9 cellular contexts compared by ENCODE assay signal in the genomic region with DNA sequence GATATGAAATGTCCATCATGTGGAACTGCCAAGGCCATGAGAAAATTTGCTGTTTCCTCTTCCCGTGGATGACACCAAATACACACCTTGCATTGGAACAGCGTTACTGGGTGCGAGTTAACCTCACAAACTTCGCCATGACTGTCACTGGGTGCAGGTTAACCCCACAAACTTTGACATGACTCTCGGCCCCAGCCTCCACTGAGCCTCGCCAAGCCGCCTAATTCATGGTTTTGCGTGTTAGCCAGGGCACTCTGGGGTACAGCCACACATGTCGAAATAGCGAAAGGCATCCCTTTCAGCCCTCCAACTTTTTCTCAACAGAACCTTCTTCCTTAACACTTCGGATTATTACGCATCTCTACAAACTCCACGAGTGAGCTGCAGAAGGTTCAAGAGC. TPM values are rescaled to one million over a fixed set of nuclear protein-coding genes. Genes with fewer than 3 reads are reported as not detected.
DNase-seq lines count a peak whose midpoint lies in the region; TF ChIP-seq lines count a peak whose summit lies in the region.
"Had no signal": no experiment of that assay in that cellular context is flagged by ENCODE, and none has a peak within 500 bp of the region (broad histone marks: within the 10 kb centered on the region; RNA-seq: fewer than 3 reads in every experiment).

No MANE protein-coding gene starts in this region.

- POLR2A ChIA-PET in OCI-LY7 (lab: Charles Lee) (interaction anchor here (0.6 kb wide), 1 partner anchor 234 kb away, joined by 3 read pairs; no protein-coding TSS in a partner anchor), Caco-2 (lab: Charles Lee) (no interaction called here)

- DNase-seq in OCI-LY7 (ENCODE audit: low spot score) (no peak), LoVo (ENCODE audit: low spot score) (no peak), Caco-2 (no peak), NCI-H2081 treated with DMSO at 0.1 percent for 48 hours (lab: John Stamatoyannopoulos, UW) (no peak)
- DNase-seq: hypothalamus, NCI-H524 had no signal

- H3K36me3 Mint-ChIP-seq in Caco-2 (ENCODE audit: insufficient read depth, unreplicated experiment) = peaks cover 10% of the 10 kb centered on the region

- H2AFZ ChIP-seq in OCI-LY7 (ENCODE audit: low read length) (no peak overlapping the region), parathyroid adenoma (no peak overlapping the region)

- H3K9me3 ChIP-seq in DOHH2 (ENCODE audit: control insufficient read depth, insufficient read depth, low read length) = no peaks in the 10 kb centered on the region
- no peaks in the 10 kb centered on the region for H3K9me3 ChIP-seq in OCI-LY7 (ENCODE audit: low read length)
- no peaks in the 10 kb centered on the region for H3K9me3 ChIP-seq in endocrine pancreas (ENCODE audit: control insufficient read depth, low read length)
- no peaks in the 10 kb centered on the region for H3K9me3 ChIP-seq in parathyroid adenoma (ENCODE audit: control insufficient read depth, low read length)
- H3K9me3 ChIP-seq in Caco-2 = no peaks in the 10 kb centered on the region

- no peaks in the 10 kb centered on the region for H4K20me1 ChIP-seq in DOHH2 (ENCODE audit: control insufficient read depth, insufficient read depth, low read depth, low read length)
- H4K20me1 ChIP-seq in OCI-LY7 (ENCODE audit: insufficient read depth, low read length) = peaks cover 5% of the 10 kb centered on the region; the same call in 1 of the 2 replicates

- intact Hi-C loops in OCI-LY7 (cut with micrococcal nuclease; ENCODE audit: unreplicated experiment) (loop anchor here (2.0 to 10.0 kb wide), 2 partner anchors 81 to 137 kb away; partner anchors contain the start of genes CEMP1, PDPK1 and SRRM2), Caco-2 (cut with micrococcal nuclease; ENCODE audit: unreplicated experiment) (no loop called here)

- H3K9me3 Mint-ChIP-seq in Caco-2 (ENCODE audit: unreplicated experiment) = no peaks in the 10 kb centered on the region

- H3K36me3 ChIP-seq in DOHH2 (ENCODE audit: control insufficient read depth, low read length) (no peaks in the 10 kb centered on the region), OCI-LY7 (ENCODE audit: insufficient read depth, low read length) (no peaks in the 10 kb centered on the region), endocrine pancreas (ENCODE audit: control insufficient read depth, insufficient read depth, low read length) (no peaks in the 10 kb centered on the region), parathyroid adenoma (ENCODE audit: control insufficient read depth, insufficient read depth, low read length) (no peaks in the 10 kb centered on the region), Caco-2 (ENCODE audit: control insufficient read depth, insufficient read depth, low read length) (no peaks in the 10 kb centered on the region)

- H3K27me3 ChIP-seq in DOHH2 (ENCODE audit: control insufficient read depth, low read length) = no peaks in the 10 kb centered on the region
- H3K27me3 ChIP-seq in endocrine pancreas (ENCODE audit: control insufficient read depth, insufficient read depth, low read length) = no peaks in the 10 kb centered on the region
- H3K27me3 ChIP-seq in parathyroid adenoma (ENCODE audit: control insufficient read depth, insufficient read depth, low read length) = no peaks in the 10 kb centered on the region
- H3K27me3 ChIP-seq in Caco-2 (replicated peaks; ENCODE audit: control insufficient read depth, insufficient read depth, low read length) = no peaks in the 10 kb centered on the region

- no TSS peak for BruUV-seq in OCI-LY7 (replicated peaks; lab: Mats Ljungman, UMichigan)
- no TSS peak for BruUV-seq in Caco-2 (replicated peaks; lab: Mats Ljungman, UMichigan)

- peaks cover 11% of the 10 kb centered on the region for H3K79me2 ChIP-seq in DOHH2 (ENCODE audit: control insufficient read depth, low read length)
- peaks cover 9% of the 10 kb centered on the region; the same call in 1 of the 2 replicates for H3K79me2 ChIP-seq in OCI-LY7 (ENCODE audit: insufficient read depth, low read depth, low read length)
- peaks cover 24% of the 10 kb centered on the region for H3K79me2 ChIP-seq in parathyroid adenoma

- peak overlapping the region; percentile 60 for H3K9ac ChIP-seq in endocrine pancreas (ENCODE audit: control insufficient read depth, insufficient read depth, low read length)
- H3K9ac ChIP-seq in parathyroid adenoma = no peak overlapping the region

- H3F3A ChIP-seq in DOHH2 (ENCODE audit: control insufficient read depth, insufficient read depth) = 0 out of 2 replicates have a peak, but pooled peaks cover 2% of the 10 kb centered on the region

- no peak overlapping the region for H3K27ac Mint-ChIP-seq in Caco-2 (ENCODE audit: unreplicated experiment)

- no peak overlapping the region for H3K4me3 Mint-ChIP-seq in Caco-2 (ENCODE audit: unreplicated experiment)

- H3K27ac ChIP-seq in DOHH2 (ENCODE audit: low read depth, low read length) (no peak overlapping the region), OCI-LY7 (ENCODE audit: low read depth, low read length, poor library complexity, severe bottlenecking) (no peak overlapping the region), parathyroid adenoma (no peak overlapping the region)

- H3K9me2 ChIP-seq in DOHH2 (replicated peaks; ENCODE audit: control insufficient read depth, low read length) = no peaks in the 10 kb centered on the region
- no peaks in the 10 kb centered on the region for H3K9me2 ChIP-seq in OCI-LY7 (ENCODE audit: insufficient read depth, low read length)

- H3K4me2 ChIP-seq in DOHH2 (ENCODE audit: low read length) (peak overlapping the region; percentile 69), OCI-LY7 (ENCODE audit: low read length) (peak overlapping the region; percentile 83), parathyroid adenoma (ENCODE audit: low read length) (peak overlapping the region; percentile 49)

- TF ChIP-seq CTCF in DOHH2 (IDR thresholded peaks at IDR 0.05; ENCODE audit: low read depth, low read length, poor library complexity, severe bottlenecking) (no peak), OCI-LY7 (conservative IDR thresholded peaks at IDR 0.05; ENCODE audit: low read length) (no peak), parathyroid adenoma (IDR thresholded peaks at IDR 0.05) (no peak), Caco-2 (IDR thresholded peaks at IDR 0.05; ENCODE audit: insufficient read depth in 1 of 2, low read depth in 1 of 2, low read length in 1 of 2, severe bottlenecking in 1 of 2, unreplicated experiment in 1 of 2) (no peak)

- H3K4me1 Mint-ChIP-seq in Caco-2 (ENCODE audit: low read depth, unreplicated experiment) = no peaks in the 10 kb centered on the region

- CTCF ChIA-PET in OCI-LY7 (lab: Charles Lee; ENCODE audit: unreplicated experiment) (no interaction called here), Caco-2 (lab: Charles Lee) (no interaction called here)

- no peaks in the 10 kb centered on the region for H3K27me3 Mint-ChIP-seq in Caco-2 (ENCODE audit: insufficient read depth, unreplicated experiment)

- H3K4me3 ChIP-seq in DOHH2 (ENCODE audit: low read length) = peak overlapping the region; percentile 73; the same call in 1 of the 2 replicates
- peak overlapping the region; percentile 65 for H3K4me3 ChIP-seq in OCI-LY7 (ENCODE audit: low read depth, low read length, poor library complexity, severe bottlenecking)
- no peak overlapping the region for H3K4me3 ChIP-seq in endocrine pancreas (ENCODE audit: control insufficient read depth, insufficient read depth, low read length)
- H3K4me3 ChIP-seq in parathyroid adenoma (ENCODE audit: low read depth, low read length) = peak overlapping the region; percentile 24
- no peak overlapping the region; the same call in 1 of the 2 replicates for H3K4me3 ChIP-seq in Caco-2 (ENCODE audit: low read depth, low read length)

- peaks cover 21% of the 10 kb centered on the region for H3K4me1 ChIP-seq in DOHH2 (ENCODE audit: control insufficient read depth, low read length)
- H3K4me1 ChIP-seq in OCI-LY7 (ENCODE audit: insufficient read depth, low read length, poor library complexity, severe bottlenecking) = peaks cover 16% of the 10 kb centered on the region
- H3K4me1 ChIP-seq in endocrine pancreas (ENCODE audit: control insufficient read depth, insufficient read depth, low read length) = peaks cover 4% of the 10 kb centered on the region
- peaks cover 5% of the 10 kb centered on the region for H3K4me1 ChIP-seq in parathyroid adenoma
- H3K4me1 ChIP-seq in Caco-2 = no peaks in the 10 kb centered on the region

RNA-seq across cellular contexts. Expression of gene KCTD5, which starts 10.6 kb away (rescaled TPM):
- 18.9 and 34.6 TPM in 2 replicates for total RNA-seq in OCI-LY7 (2014; rRNA removed; shearing (Covaris generic))
- total RNA-seq in OCI-LY7 (2022) (25.2 and 25.8 TPM in 2 replicates), Caco-2 (2022) (30.4 and 33.3 TPM in 2 replicates)

RNA-seq across cellular contexts. Expression of gene PRSS27, which starts 48.3 kb away (rescaled TPM):
- 1.3 and 2.7 TPM in 2 replicates for total RNA-seq in OCI-LY7 (2014; rRNA removed; shearing (Covaris generic))
- total RNA-seq in OCI-LY7 (2022) = 5.7 and 7.7 TPM in 2 replicates
- total RNA-seq in Caco-2 (2022) = 0.72 and 1.1 TPM in 2 replicates

Comparison
In these comparisons a context has a peak if more than half of its experiments do, and no peak if none do; other contexts are left out.
1. H3K4me3 ChIP-seq: peak in DOHH2 (single experiment), OCI-LY7 (single experiment) and parathyroid adenoma (single experiment); none in endocrine pancreas (single experiment) and Caco-2 (single experiment).
2. Peak in every context shown above with its lines, with median percentiles within 50 percentile points of each other: H3K4me2 ChIP-seq.